In genomic region chr10:113089581-113089980, GRCh38 we compare ENCODE assay signal across 22 cellular contexts.
"Had no signal": no experiment of that assay in that cellular context is flagged by ENCODE, and none has a peak within 500 bp of the region (broad histone marks: within the 10 kb centered on the region; RNA-seq: fewer than 3 reads in every experiment).

No MANE protein-coding gene starts in this region.

- H3K27me3 Mint-ChIP-seq: activated CD4-positive, alpha-beta T cell treated with anti-CD3 and anti-CD28 coated beads for 36 hours; activated naive CD8-positive, alpha-beta T cell; activated T-cell treated with anti-CD3 and anti-CD28 coated beads, Interleukin-2, amount 50 U/mL, for 24 hours; activated T-helper 17 cell treated with anti-CD3 and anti-CD28 coated beads, Interleukin-2, amount 50 U/mL, for 72 hours; naive B cell had no signal

- H3K27ac ChIP-seq: coronary artery, epithelial cell of prostate, heart right ventricle, left lung, spleen had no signal

- H3K36me3 ChIP-seq: left lung, spleen had no signal

- H3K9me3 ChIP-seq: heart right ventricle, left lung had no signal

- H3K4me3 Mint-ChIP-seq: activated B cell treated with CpG ODN at 0.5 μM for 24 hours; activated CD4-positive, alpha-beta T cell treated with anti-CD3 and anti-CD28 coated beads for 36 hours; activated naive CD8-positive, alpha-beta T cell; activated T-cell treated with anti-CD3 and anti-CD28 coated beads, Interleukin-2, amount 50 U/mL, for 24 hours; activated T-helper 17 cell treated with anti-CD3 and anti-CD28 coated beads, Interleukin-2, amount 50 U/mL, for 72 hours; immature natural killer cell; naive B cell; neural crest cell; T-helper 1 cell treated with Interleukin-12 subunit alpha and Interleukin-12 subunit beta and Interleukin-4 antibody, amounts not matched to agents 30 μg/mL and 1 μg/mL, for 36 hours had no signal

- DNase-seq: activated B cell treated with CpG ODN at 0.5 μM for 24 hours; activated CD4-positive, alpha-beta T cell treated with anti-CD3 and anti-CD28 coated beads for 36 hours; activated CD4-positive, alpha-beta T cell treated with anti-CD3 and anti-CD28 coated beads, Interleukin-2, amount 50 U/mL, for 4 hours; activated CD8-positive, alpha-beta memory T cell treated with anti-CD3 and anti-CD28 coated beads for 24 hours; activated CD8-positive, alpha-beta memory T cell treated with anti-CD3 and anti-CD28 coated beads, Interleukin-2, amount 50 U/mL, for 4 hours; activated T-cell treated with anti-CD3 and anti-CD28 coated beads, Interleukin-2, amount 50 U/mL, for 24 hours; heart right ventricle; immature natural killer cell; left lung; naive B cell; occipital lobe; retina; spleen; stimulated activated CD4-positive, alpha-beta T cell treated with anti-CD3 and anti-CD28 coated beads, Interleukin-4, amount 100 ng/mL, for 1 hour; stimulated activated naive CD4-positive, alpha-beta T cell; T1000 had no signal

- H3K27ac Mint-ChIP-seq: activated B cell treated with CpG ODN at 0.5 μM for 24 hours; activated CD4-positive, alpha-beta T cell treated with anti-CD3 and anti-CD28 coated beads for 36 hours; activated naive CD8-positive, alpha-beta T cell; activated T-cell treated with anti-CD3 and anti-CD28 coated beads, Interleukin-2, amount 50 U/mL, for 24 hours; activated T-helper 17 cell treated with anti-CD3 and anti-CD28 coated beads, Interleukin-2, amount 50 U/mL, for 72 hours; immature natural killer cell; naive B cell; T-helper 1 cell treated with Interleukin-12 subunit alpha and Interleukin-12 subunit beta and Interleukin-4 antibody, amounts not matched to agents 30 μg/mL and 1 μg/mL, for 36 hours had no signal

- ATAC-seq: activated CD4-positive, alpha-beta T cell treated with anti-CD3 and anti-CD28 coated beads for 36 hours; activated T-helper 17 cell treated with anti-CD3 and anti-CD28 coated beads, Interleukin-2, amount 50 U/mL, for 72 hours; heart right ventricle; left lung had no signal

- H3K4me3 ChIP-seq: coronary artery, heart right ventricle, left lung, spleen had no signal

- H3K27me3 ChIP-seq: left lung, spleen had no signal

- H3K9me3 Mint-ChIP-seq: activated T-helper 17 cell treated with anti-CD3 and anti-CD28 coated beads, Interleukin-2, amount 50 U/mL, for 72 hours; immature natural killer cell; neural crest cell; T-helper 1 cell treated with Interleukin-12 subunit alpha and Interleukin-12 subunit beta and Interleukin-4 antibody, amounts not matched to agents 30 μg/mL and 1 μg/mL, for 36 hours had no signal
